Comparison of ENCODE assay signal across 26 cellular contexts in genomic region chr20:61458146-61458746, GRCh38.
"Had no signal": no experiment of that assay in that cellular context is flagged by ENCODE, and none has a peak within 500 bp of the region (broad histone marks: within the 10 kb centered on the region; RNA-seq: fewer than 3 reads in every experiment).

No MANE protein-coding gene starts in this region.

- H3K4me1 ChIP-seq: colonic mucosa, esophagus muscularis mucosa, foreskin keratinocyte, heart right ventricle, psoas muscle, sigmoid colon, tibial nerve, upper lobe of right lung, uterus had no signal

- ATAC-seq: foreskin keratinocyte; heart right ventricle; psoas muscle; right cardiac atrium; stimulated activated naive B cell treated with anti-CD40 and anti-IgM and Interleukin-4, amounts not matched to agents 10 μg/mL and 1 μg/mL and 100 μg/mL, for 72 hours; upper lobe of right lung had no signal

- H3K36me3 ChIP-seq: colonic mucosa, esophagus muscularis mucosa, heart right ventricle, neural progenitor cell, ovary, sigmoid colon, thoracic aorta, tibial nerve, upper lobe of right lung, uterus had no signal

- H3K4me3 Mint-ChIP-seq: dendritic cell treated with granulocyte-macrophage colony-stimulating factor and Interleukin-4, amounts not matched to agents 40 ng/mL and 50 ng/mL, for 4 days; immature natural killer cell; memory B cell; nephron; neural progenitor cell; stimulated activated naive B cell treated with anti-CD40 and anti-IgM and Interleukin-4, amounts not matched to agents 10 μg/mL and 1 μg/mL and 100 μg/mL, for 72 hours; stimulated activated naive CD8-positive, alpha-beta T cell treated with anti-CD3 and anti-CD28 coated beads, Interleukin-15, Interleukin-2, amounts not matched to agents 100 ng/mL and 50 ng/mL, for 24 hours had no signal

- H3K4me3 ChIP-seq: colonic mucosa, esophagus muscularis mucosa, heart right ventricle, lung, neural progenitor cell, ovary, psoas muscle, sigmoid colon, thoracic aorta, tibial nerve, upper lobe of right lung, uterus had no signal

- H2AFZ ChIP-seq: neural progenitor cell had no signal

- H3K27ac ChIP-seq: colonic mucosa, esophagus muscularis mucosa, foreskin keratinocyte, heart right ventricle, neural progenitor cell, ovary, psoas muscle, sigmoid colon, thoracic aorta, tibial nerve, upper lobe of right lung, uterus had no signal

- H3K4me1 Mint-ChIP-seq: immature natural killer cell; memory B cell; nephron; stimulated activated naive B cell treated with anti-CD40 and anti-IgM and Interleukin-4, amounts not matched to agents 10 μg/mL and 1 μg/mL and 100 μg/mL, for 72 hours had no signal

- H3K9ac ChIP-seq: neural progenitor cell had no signal

- H3K27ac Mint-ChIP-seq: dendritic cell treated with granulocyte-macrophage colony-stimulating factor and Interleukin-4, amounts not matched to agents 40 ng/mL and 50 ng/mL, for 4 days; immature natural killer cell; memory B cell; nephron; neural progenitor cell; stimulated activated naive B cell treated with anti-CD40 and anti-IgM and Interleukin-4, amounts not matched to agents 10 μg/mL and 1 μg/mL and 100 μg/mL, for 72 hours; stimulated activated naive CD8-positive, alpha-beta T cell treated with anti-CD3 and anti-CD28 coated beads, Interleukin-15, Interleukin-2, amounts not matched to agents 100 ng/mL and 50 ng/mL, for 24 hours had no signal

- DNase-seq: colonic mucosa; effector memory CD4-positive, alpha-beta T cell; foreskin keratinocyte; glutamatergic neuron; heart right ventricle; hippocampal formation; immature natural killer cell; nucleus accumbens; ovary; posterior cingulate gyrus; psoas muscle; right cardiac atrium; sigmoid colon; stimulated activated CD4-positive, alpha-beta T cell treated with anti-CD3 and anti-CD28 coated beads, Interleukin-4, amount 100 ng/mL, for 4 hours; stimulated activated naive B cell treated with anti-CD40 and anti-IgM and Interleukin-4, amounts not matched to agents 10 μg/mL and 1 μg/mL and 100 μg/mL, for 72 hours; upper lobe of right lung; uterus had no signal

- H3K4me2 ChIP-seq: neural progenitor cell had no signal

- H3K9me3 ChIP-seq: colonic mucosa, esophagus muscularis mucosa, ovary, psoas muscle, sigmoid colon, thoracic aorta, tibial nerve, upper lobe of right lung, uterus had no signal

- H3K27me3 Mint-ChIP-seq: dendritic cell treated with granulocyte-macrophage colony-stimulating factor and Interleukin-4, amounts not matched to agents 40 ng/mL and 50 ng/mL, for 4 days; memory B cell; stimulated activated naive B cell treated with anti-CD40 and anti-IgM and Interleukin-4, amounts not matched to agents 10 μg/mL and 1 μg/mL and 100 μg/mL, for 72 hours; stimulated activated naive CD8-positive, alpha-beta T cell treated with anti-CD3 and anti-CD28 coated beads, Interleukin-15, Interleukin-2, amounts not matched to agents 100 ng/mL and 50 ng/mL, for 24 hours had no signal

- H3K36me3 Mint-ChIP-seq: immature natural killer cell; stimulated activated naive B cell treated with anti-CD40 and anti-IgM and Interleukin-4, amounts not matched to agents 10 μg/mL and 1 μg/mL and 100 μg/mL, for 72 hours had no signal

- H3K27me3 ChIP-seq: colonic mucosa, foreskin keratinocyte, neural progenitor cell, ovary, tibial nerve, uterus had no signal
